In the genomic region with DNA sequence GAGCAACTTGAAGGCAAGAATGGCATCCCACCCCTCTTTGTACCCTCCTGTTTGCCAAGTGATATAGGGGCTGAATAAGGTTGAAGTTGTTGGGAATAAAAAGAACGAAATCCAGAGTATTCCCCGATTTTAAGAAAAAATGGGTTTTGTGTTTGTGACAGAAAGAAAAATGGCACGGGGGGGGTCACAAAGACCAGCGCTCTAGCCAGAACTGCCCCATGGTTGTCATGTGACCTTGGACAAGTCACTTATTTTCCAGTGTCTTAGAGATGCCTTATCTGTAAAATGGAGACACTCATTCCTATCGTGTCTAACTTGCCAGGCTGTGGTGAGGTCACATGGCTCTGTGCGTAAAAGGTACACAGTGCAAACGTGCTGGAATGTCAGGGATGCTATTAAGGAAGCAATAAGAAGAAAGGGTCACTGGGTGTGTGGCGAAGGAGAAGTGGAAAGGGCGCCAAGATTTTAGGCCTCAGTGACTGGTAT, we compare ENCODE assay signal across 6 cellular contexts.
A peak's percentile ranks its signal among the peaks of the same experiment; 100 is the strongest.
DNase-seq lines count a peak whose midpoint lies in the region; ATAC-seq and TF ChIP-seq lines count a peak whose summit lies in the region.

No MANE protein-coding gene starts in this region.

- no peak for TF ChIP-seq CTCF in fibroblast of pulmonary artery (IDR thresholded peaks at IDR 0.05; ENCODE audit: low read length, missing control alignments)

- H3K4me3 ChIP-seq in fibroblast of pulmonary artery (replicated peaks; ENCODE audit: low read depth, low read length): peak overlapping the region; percentile 73

- peaks cover 56% of the 10 kb centered on the region for H3K4me1 Mint-ChIP-seq in stimulated activated naive CD8-positive, alpha-beta T cell treated with anti-CD3 and anti-CD28 coated beads, Interleukin-15, Interleukin-2, amounts not matched to agents 100 ng/mL and 50 ng/mL, for 24 hours (ENCODE audit: low read depth)

- ATAC-seq in stimulated activated naive CD8-positive, alpha-beta T cell treated with anti-CD3 and anti-CD28 coated beads, Interleukin-15, Interleukin-2, amounts not matched to agents 100 U/mL and 50 U/mL, for 24 hours: no peak
- ATAC-seq in HG02970 (IDR thresholded peaks at IDR 0.05; ENCODE audit: low FRiP score, unreplicated experiment) (no peak), GM19467 (IDR thresholded peaks at IDR 0.05; ENCODE audit: unreplicated experiment) (no peak)

- H3K36me3 Mint-ChIP-seq in stimulated activated naive CD8-positive, alpha-beta T cell treated with anti-CD3 and anti-CD28 coated beads, Interleukin-15, Interleukin-2, amounts not matched to agents 100 ng/mL and 50 ng/mL, for 24 hours (ENCODE audit: low read depth): peaks cover 29% of the 10 kb centered on the region

- peak overlapping the region; percentile 99 for H3K27ac ChIP-seq in substantia nigra (ENCODE audit: low read depth, low read length, poor library complexity, severe bottlenecking)

- peak overlapping the region; percentile 100 for H3K27ac Mint-ChIP-seq in stimulated activated naive CD8-positive, alpha-beta T cell treated with anti-CD3 and anti-CD28 coated beads, Interleukin-15, Interleukin-2, amounts not matched to agents 100 ng/mL and 50 ng/mL, for 24 hours

- no peaks in the 10 kb centered on the region for H3K9me3 Mint-ChIP-seq in stimulated activated naive CD8-positive, alpha-beta T cell treated with anti-CD3 and anti-CD28 coated beads, Interleukin-15, Interleukin-2, amounts not matched to agents 100 ng/mL and 50 ng/mL, for 24 hours

- DNase-seq in stimulated activated naive CD8-positive, alpha-beta T cell treated with anti-CD3 and anti-CD28 coated beads, Interleukin-15, Interleukin-2, amounts not matched to agents 100 U/mL and 50 U/mL, for 24 hours: no peak
- DNase-seq in fibroblast of pulmonary artery (ENCODE audit: low read depth) (peak; percentile 79), substantia nigra (lab: John Stamatoyannopoulos, UW) (peak in 2 of 49 donors; percentile 23 to 65)

- H3K4me3 Mint-ChIP-seq in stimulated activated naive CD8-positive, alpha-beta T cell treated with anti-CD3 and anti-CD28 coated beads, Interleukin-15, Interleukin-2, amounts not matched to agents 100 ng/mL and 50 ng/mL, for 24 hours: peak overlapping the region; percentile 94

- no peaks in the 10 kb centered on the region for H3K27me3 Mint-ChIP-seq in stimulated activated naive CD8-positive, alpha-beta T cell treated with anti-CD3 and anti-CD28 coated beads, Interleukin-15, Interleukin-2, amounts not matched to agents 100 ng/mL and 50 ng/mL, for 24 hours
